In the genomic region with DNA sequence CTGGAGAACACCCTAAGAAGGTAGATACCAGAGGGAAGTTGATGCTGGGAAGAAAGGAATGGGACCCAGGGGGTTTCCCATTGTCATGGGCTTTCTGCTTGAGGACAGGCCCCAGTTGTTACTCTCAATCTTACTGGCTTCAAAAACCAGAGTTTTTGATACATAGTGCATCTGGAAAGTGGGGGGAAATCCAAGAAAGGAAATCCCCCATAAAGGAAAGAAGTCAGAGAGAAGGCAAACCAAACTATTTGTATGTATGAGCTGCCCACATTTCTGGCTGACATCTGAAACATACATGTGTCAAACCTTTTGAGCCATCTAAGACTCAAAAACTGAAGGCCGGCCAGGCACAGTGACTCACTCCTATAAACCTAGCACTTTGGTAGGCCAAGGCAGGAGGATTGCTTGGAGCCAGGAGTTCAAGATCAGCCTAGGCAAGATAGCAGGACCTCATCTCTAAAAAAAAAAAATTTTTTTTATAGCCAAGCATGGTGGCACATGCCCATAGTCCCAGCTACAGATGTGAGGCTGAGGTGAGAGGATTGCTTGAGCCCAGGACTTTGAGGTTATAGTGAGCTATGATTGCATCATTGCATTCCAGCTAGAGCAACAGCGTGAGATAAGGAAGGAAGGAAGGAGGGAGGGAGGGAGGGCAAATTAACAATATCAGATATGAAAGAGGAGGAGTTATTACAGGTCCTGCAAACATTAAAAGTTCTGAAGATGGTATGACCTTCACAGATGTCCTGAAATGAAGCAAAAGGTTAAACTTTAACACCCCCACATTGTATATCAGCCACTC, we compare ENCODE assay signal across 8 cellular contexts. TPM values are rescaled to one million over a fixed set of nuclear protein-coding genes. Genes with fewer than 3 reads are reported as not detected.
DNase-seq lines count a peak whose midpoint lies in the region; ATAC-seq and TF ChIP-seq lines count a peak whose summit lies in the region.

No MANE protein-coding gene starts in this region.

- no peaks in the 10 kb centered on the region for H3K4me1 ChIP-seq in DND-41 (ENCODE audit: insufficient read depth, low read length)

- no peak for TF ChIP-seq CTCF in DND-41 (IDR thresholded peaks at IDR 0.05; ENCODE audit: borderline replicate concordance, extremely low read depth, low read length, poor library complexity, severe bottlenecking)
- TF ChIP-seq CTCF in type B pancreatic cell (conservative IDR thresholded peaks at IDR 0.05), result no peak

- H3K4me2 ChIP-seq in DND-41 (ENCODE audit: insufficient read depth, low read length), result no peak overlapping the region

- H3K27ac Mint-ChIP-seq in type B pancreatic cell, result no peak overlapping the region

- DNase-seq in DND-41, result no peak
- peak; percentile 15 for DNase-seq in astrocyte of the hippocampus (ENCODE audit: low read depth, low spot score)
- no peak for DNase-seq in type B pancreatic cell (ENCODE audit: extremely low spot score, unreplicated experiment)
- no peak for DNase-seq in NCI-H128 (lab: John Stamatoyannopoulos, UW; ENCODE audit: unreplicated experiment)
- no peak for DNase-seq in midbrain (lab: John Stamatoyannopoulos, UW)
- no peak for DNase-seq in glomerular visceral epithelial cell (ENCODE audit: extremely low spot score)

- H3K27me3 Mint-ChIP-seq in type B pancreatic cell, result peaks cover 10% of the 10 kb centered on the region

- H3K4me3 ChIP-seq in DND-41 (ENCODE audit: low read depth in 1 of 2, low read length in 2 of 2), result no peak overlapping the region

- no peaks in the 10 kb centered on the region for H3K79me2 ChIP-seq in DND-41 (ENCODE audit: insufficient read depth, low read length)

- no peaks in the 10 kb centered on the region for H4K20me1 ChIP-seq in DND-41 (ENCODE audit: insufficient read depth, low read length)

- no peak overlapping the region for H2AFZ ChIP-seq in DND-41 (ENCODE audit: low read depth, low read length)

- no peaks in the 10 kb centered on the region for H3K9me3 ChIP-seq in DND-41 (ENCODE audit: insufficient read depth, low read length, severe bottlenecking)

- H3K4me3 Mint-ChIP-seq in type B pancreatic cell, result no peak overlapping the region

- no peaks in the 10 kb centered on the region for H3K36me3 ChIP-seq in DND-41 (ENCODE audit: insufficient read depth, low read length)

- no peak overlapping the region for H3K9ac ChIP-seq in DND-41 (ENCODE audit: low read depth, low read length)

- no peak overlapping the region for H3K27ac ChIP-seq in DND-41 (ENCODE audit: low read length)

- peak; percentile 27; the same call in 1 of the 3 replicates for ATAC-seq in DND-41 (ENCODE audit: insufficient read depth, low read depth)
- ATAC-seq in GM19397 (IDR thresholded peaks at IDR 0.05; ENCODE audit: unreplicated experiment), result peak; percentile 74
- peak; percentile 71 for ATAC-seq in HG03378 (IDR thresholded peaks at IDR 0.05; ENCODE audit: unreplicated experiment)

- no peaks in the 10 kb centered on the region for H3K9me3 Mint-ChIP-seq in type B pancreatic cell

- no peaks in the 10 kb centered on the region for H3K4me1 Mint-ChIP-seq in type B pancreatic cell (ENCODE audit: unreplicated experiment)

- H3K36me3 Mint-ChIP-seq in type B pancreatic cell, result no peaks in the 10 kb centered on the region

- no peaks in the 10 kb centered on the region for H3K27me3 ChIP-seq in DND-41 (ENCODE audit: insufficient read depth, low read length, poor library complexity)

RNA-seq across cellular contexts. Expression of gene COA1, which starts 6.7 kb away (rescaled TPM):
- total RNA-seq in type B pancreatic cell (ENCODE audit: low replicate concordance), result 49.8 and 75.3 TPM in 2 replicates

RNA-seq across cellular contexts. Expression of gene BLVRA, which starts 22.5 kb away (rescaled TPM):
- total RNA-seq in type B pancreatic cell (ENCODE audit: low replicate concordance), result 8.6 and 19.3 TPM in 2 replicates
